In genomic region chr5:131379071-131379538, GRCh38 we compare ENCODE assay signal across 9 cellular contexts.
A peak's percentile ranks its signal among the peaks of the same experiment; 100 is the strongest.
DNase-seq lines count a peak whose midpoint lies in the region; ATAC-seq and TF ChIP-seq lines count a peak whose summit lies in the region.
"Had no signal": no experiment of that assay in that cellular context is flagged by ENCODE, and none has a peak within 500 bp of the region (broad histone marks: within the 10 kb centered on the region; RNA-seq: fewer than 3 reads in every experiment).

No MANE protein-coding gene starts in this region.

- intact Hi-C loops in CD4-positive, alpha-beta memory T cell (cut with micrococcal nuclease): loop anchor here (2.0 kb wide), 1 partner anchor 98 kb away; no protein-coding TSS in a partner anchor
- intact Hi-C loops in lower lobe of right lung (cut with DNase I): no loop called here

- H3K27me3 Mint-ChIP-seq in CD4-positive, alpha-beta memory T cell: no peaks in the 10 kb centered on the region
- peaks cover 3% of the 10 kb centered on the region for H3K27me3 Mint-ChIP-seq in GM23338 (ENCODE audit: insufficient read depth, low read depth, poor library complexity)
- H3K27me3 Mint-ChIP-seq in activated CD4-positive, alpha-beta memory T cell treated with anti-CD3 and anti-CD28 coated beads, Interleukin-2, amount 10 ng/mL, durations not matched to agents 7 days and 5 days: no peaks in the 10 kb centered on the region

- H4K20me1 ChIP-seq in GM23338 (replicated peaks; ENCODE audit: insufficient read depth): no peaks in the 10 kb centered on the region

- TF ChIP-seq CTCF in GM23338 (conservative IDR thresholded peaks at IDR 0.05; ENCODE audit: low read depth in 2 of 2) (no peak), lower lobe of right lung (IDR thresholded peaks at IDR 0.05) (no peak)

- peak overlapping the region in 1 of 2 donors; percentile 22 for H3K4me3 ChIP-seq in CD4-positive, alpha-beta memory T cell (ENCODE audit: low read length in 2 of 2)
- H3K4me3 ChIP-seq in GM23338 (no peak overlapping the region), lower lobe of right lung (no peak overlapping the region)

- no peaks in the 10 kb centered on the region for H3K9me2 ChIP-seq in GM23338 (ENCODE audit: insufficient read depth)

- CTCF ChIA-PET in CD4-positive, alpha-beta memory T cell (lab: Charles Lee; ENCODE audit: partially characterized antibody): interaction anchor here (0.7 to 3.6 kb wide), 7 partner anchors 10 to 118 kb away, joined by 3 to 23 read pairs (median 3); partner anchors contain the start of gene CDC42SE2
- CTCF ChIA-PET in activated CD4-positive, alpha-beta memory T cell treated with anti-CD3 and anti-CD28 coated beads, Interleukin-2, amount 10 ng/mL, durations not matched to agents 7 days and 5 days (lab: Charles Lee): interaction anchor here (0.5 to 7.4 kb wide), 5 partner anchors 22 to 114 kb away, joined by 3 to 88 read pairs (median 3); partner anchors contain the start of gene CDC42SE2

- H3K36me3 ChIP-seq in CD4-positive, alpha-beta memory T cell (ENCODE audit: insufficient read depth, low read length): no peaks in the 10 kb centered on the region
- H3K36me3 ChIP-seq in GM23338 (ENCODE audit: insufficient read depth): no peaks in the 10 kb centered on the region
- H3K36me3 ChIP-seq in lower lobe of right lung: no peaks in the 10 kb centered on the region

- H3K9me3 ChIP-seq in CD4-positive, alpha-beta memory T cell (ENCODE audit: control insufficient read depth in 1 of 2, low read length in 2 of 2): no peaks in the 10 kb centered on the region
- H3K9me3 ChIP-seq in lower lobe of right lung: no peaks in the 10 kb centered on the region

- DNase-seq in CD4-positive, alpha-beta memory T cell: peak in 4 of 5 donors; percentile 45 to 69 (median 54)
- DNase-seq in GM23338 (ENCODE audit: low spot score): no peak
- DNase-seq in activated CD4-positive, alpha-beta memory T cell treated with anti-CD3 and anti-CD28 coated beads, Interleukin-2, amount 10 ng/mL, durations not matched to agents 7 days and 5 days: no peak
- no peak for DNase-seq in lower lobe of right lung
- DNase-seq in DMS153 treated with DMSO at 0.1 percent for 48 hours (lab: John Stamatoyannopoulos, UW; ENCODE audit: unreplicated experiment): no peak
- DNase-seq in NCI-H345 treated with DMSO at 0.1 percent for 48 hours (lab: John Stamatoyannopoulos, UW; ENCODE audit: unreplicated experiment): no peak
- DNase-seq in stimulated activated CD8-positive, alpha-beta memory T cell treated with anti-CD3 and anti-CD28 coated beads, Interleukin-4, amount 100 ng/mL, for 48 hours: no peak

- no peak overlapping the region for H2AFZ ChIP-seq in GM23338

- peaks cover 22 to 57% of the 10 kb centered on the region in 2 donors for H3K36me3 Mint-ChIP-seq in CD4-positive, alpha-beta memory T cell
- no peaks in the 10 kb centered on the region for H3K36me3 Mint-ChIP-seq in GM23338 (ENCODE audit: low read depth)
- peaks cover 34% of the 10 kb centered on the region for H3K36me3 Mint-ChIP-seq in activated CD4-positive, alpha-beta memory T cell treated with anti-CD3 and anti-CD28 coated beads, Interleukin-2, amount 10 ng/mL, durations not matched to agents 7 days and 5 days (ENCODE audit: low read depth)

- H3K27ac ChIP-seq in CD4-positive, alpha-beta memory T cell (ENCODE audit: low read depth, low read length): peak overlapping the region; percentile 99
- H3K27ac ChIP-seq in GM23338 (ENCODE audit: low read depth) (peak overlapping the region; percentile 8; the same call in 1 of the 2 replicates), lower lobe of right lung (peak overlapping the region; percentile 64)
- H3K27ac ChIP-seq: VCaP had no signal

- ATAC-seq in GM23338 (no peak), lower lobe of right lung (peak in 1 of 2 donors; percentile 14), HG02610 (IDR thresholded peaks at IDR 0.05; ENCODE audit: unreplicated experiment) (no peak)

- H3K27ac Mint-ChIP-seq in CD4-positive, alpha-beta memory T cell: peak overlapping the region; percentile 96 to 99 (median 98)
- H3K27ac Mint-ChIP-seq in GM23338: 0 out of 2 replicates have a peak overlapping the region, but pooled peaks have one; percentile 5
- H3K27ac Mint-ChIP-seq in activated CD4-positive, alpha-beta memory T cell treated with anti-CD3 and anti-CD28 coated beads, Interleukin-2, amount 10 ng/mL, durations not matched to agents 7 days and 5 days: peak overlapping the region; percentile 94

- peaks cover 100% of the 10 kb centered on the region for H3K4me1 ChIP-seq in CD4-positive, alpha-beta memory T cell (ENCODE audit: insufficient read depth, low read length)
- H3K4me1 ChIP-seq in GM23338 (ENCODE audit: insufficient read depth) (peaks cover 5% of the 10 kb centered on the region), lower lobe of right lung (peaks cover 65% of the 10 kb centered on the region)

- H3K27me3 ChIP-seq in CD4-positive, alpha-beta memory T cell (ENCODE audit: insufficient read depth, low read length): no peaks in the 10 kb centered on the region
- H3K27me3 ChIP-seq in GM23338 (ENCODE audit: insufficient read depth): no peaks in the 10 kb centered on the region
- no peaks in the 10 kb centered on the region for H3K27me3 ChIP-seq in lower lobe of right lung (ENCODE audit: low read depth)

- H3K79me2 ChIP-seq in GM23338 (replicated peaks; ENCODE audit: insufficient read depth): 0 out of 2 replicates have a peak, but pooled peaks cover 9% of the 10 kb centered on the region

- H3K4me3 Mint-ChIP-seq in CD4-positive, alpha-beta memory T cell: peak overlapping the region; percentile 52 to 84 (median 78)
- H3K4me3 Mint-ChIP-seq in GM23338: no peak overlapping the region
- peak overlapping the region; percentile 39 for H3K4me3 Mint-ChIP-seq in activated CD4-positive, alpha-beta memory T cell treated with anti-CD3 and anti-CD28 coated beads, Interleukin-2, amount 10 ng/mL, durations not matched to agents 7 days and 5 days

- POLR2A ChIA-PET in CD4-positive, alpha-beta memory T cell (lab: Charles Lee; ENCODE audit: partially characterized antibody): interaction anchor here (0.7 to 18.6 kb wide), 16 partner anchors 9 to 215 kb away, joined by 3 to 552 read pairs (median 5); partner anchors contain the start of genes CDC42SE2 and HINT1
- POLR2A ChIA-PET in activated CD4-positive, alpha-beta memory T cell treated with anti-CD3 and anti-CD28 coated beads, Interleukin-2, amount 10 ng/mL, durations not matched to agents 7 days and 5 days (lab: Charles Lee): interaction anchor here (0.6 to 14.7 kb wide), 19 partner anchors 10 to 218 kb away, joined by 3 to 234 read pairs (median 6); partner anchors contain the start of genes CDC42SE2 and HINT1

- peaks cover 68 to 97% (median 83%) of the 10 kb centered on the region in 4 donors for H3K4me1 Mint-ChIP-seq in CD4-positive, alpha-beta memory T cell
- H3K4me1 Mint-ChIP-seq in GM23338: peaks cover 16% of the 10 kb centered on the region; the same call in 2 of the 3 replicates
- peaks cover 89% of the 10 kb centered on the region for H3K4me1 Mint-ChIP-seq in activated CD4-positive, alpha-beta memory T cell treated with anti-CD3 and anti-CD28 coated beads, Interleukin-2, amount 10 ng/mL, durations not matched to agents 7 days and 5 days

- H3F3A ChIP-seq in GM23338 (replicated peaks; ENCODE audit: low read depth): no peaks in the 10 kb centered on the region

- H3K4me2 ChIP-seq in GM23338: no peak overlapping the region

- no peaks in the 10 kb centered on the region for H3K9me3 Mint-ChIP-seq in CD4-positive, alpha-beta memory T cell
- no peaks in the 10 kb centered on the region for H3K9me3 Mint-ChIP-seq in GM23338
- no peaks in the 10 kb centered on the region for H3K9me3 Mint-ChIP-seq in activated CD4-positive, alpha-beta memory T cell treated with anti-CD3 and anti-CD28 coated beads, Interleukin-2, amount 10 ng/mL, durations not matched to agents 7 days and 5 days

TF ChIP-seq in GM23338, 12 proteins besides CTCF, POLR2A, EP300 and RAD21 (continues in another document):
- TF ChIP-seq JUNB (IDR thresholded peaks at IDR 0.05; ENCODE audit: unreplicated experiment): no peak

Comparison
In these comparisons a context has a peak if more than half of its experiments do, and no peak if none do; other contexts are left out.
1. DNase-seq: peak in CD4-positive, alpha-beta memory T cell (4 of 5); none in GM23338 (single experiment), activated CD4-positive, alpha-beta memory T cell treated with anti-CD3 and anti-CD28 coated beads, Interleukin-2, amount 10 ng/mL, durations not matched to agents 7 days and 5 days (single experiment), lower lobe of right lung (single experiment), DMS153 treated with DMSO at 0.1 percent for 48 hours (single experiment), NCI-H345 treated with DMSO at 0.1 percent for 48 hours (single experiment) and stimulated activated CD8-positive, alpha-beta memory T cell treated with anti-CD3 and anti-CD28 coated beads, Interleukin-4, amount 100 ng/mL, for 48 hours (single experiment).
2. H3K27ac ChIP-seq: peak in every context shown above with its lines; median percentile 99 in CD4-positive, alpha-beta memory T cell; 64 in lower lobe of right lung; 8 in GM23338.
3. H3K27ac Mint-ChIP-seq: peak in every context shown above with its lines; median percentile 98 in CD4-positive, alpha-beta memory T cell; 94 in activated CD4-positive, alpha-beta memory T cell treated with anti-CD3 and anti-CD28 coated beads, Interleukin-2, amount 10 ng/mL, durations not matched to agents 7 days and 5 days; 5 in GM23338.